In the genomic region with DNA sequence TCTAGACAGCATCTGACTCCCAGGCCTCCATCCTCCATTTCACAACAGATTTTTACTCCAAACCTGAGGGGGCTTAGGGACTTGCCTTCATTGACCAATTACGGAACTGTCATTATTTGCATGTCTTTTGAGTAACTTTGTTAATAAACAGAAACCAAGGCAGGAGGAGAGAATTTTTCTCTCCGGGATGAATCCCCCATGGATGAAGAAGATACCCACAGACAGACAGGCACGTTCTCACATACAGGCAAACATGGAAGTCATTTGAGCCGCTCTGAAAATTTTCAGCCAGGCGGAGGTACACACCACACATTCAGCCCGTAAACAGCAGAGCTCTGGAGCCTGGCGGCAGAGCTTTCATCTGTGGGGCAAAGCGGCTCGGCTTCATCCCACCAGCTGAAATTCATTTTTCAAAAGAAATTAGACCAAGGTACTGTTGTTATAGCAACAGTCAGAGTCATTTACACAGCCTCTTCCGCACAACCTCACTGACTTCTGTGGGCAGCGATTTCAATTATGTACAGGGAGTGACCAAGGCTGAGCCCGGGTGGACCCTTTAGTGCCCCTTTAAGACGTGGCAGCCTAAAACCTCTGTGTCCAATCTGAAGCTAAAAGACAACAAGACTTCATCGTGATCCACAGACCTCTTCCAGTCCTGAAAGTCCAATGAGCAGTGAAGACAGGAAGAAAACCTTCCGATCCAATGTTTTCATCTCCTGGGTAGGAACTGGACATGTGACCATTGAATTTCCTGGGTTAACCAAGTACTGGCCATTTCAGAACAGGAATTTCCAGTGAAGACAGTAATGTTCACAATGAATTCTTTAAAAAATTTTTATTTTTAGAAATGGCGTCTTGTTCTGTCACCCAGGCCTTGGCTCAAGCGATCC, we compare ENCODE assay signal across 10 cellular contexts.
DNase-seq lines count a peak whose midpoint lies in the region; ATAC-seq and TF ChIP-seq lines count a peak whose summit lies in the region.
"Had no signal": no experiment of that assay in that cellular context is flagged by ENCODE, and none has a peak within 500 bp of the region (broad histone marks: within the 10 kb centered on the region; RNA-seq: fewer than 3 reads in every experiment).

No MANE protein-coding gene starts in this region.

- no peak overlapping the region for H3K27ac Mint-ChIP-seq in CD8-positive, alpha-beta T cell

- H3K36me3 ChIP-seq in psoas muscle (ENCODE audit: insufficient read depth in 1 of 2, low read depth in 1 of 2) (no peaks in the 10 kb centered on the region), HAP-1 (replicated peaks) (no peaks in the 10 kb centered on the region)
- H3K36me3 ChIP-seq in CD8-positive, alpha-beta T cell (ENCODE audit: insufficient read depth, low read length): no peaks in the 10 kb centered on the region

- POLR2A ChIA-PET in CD8-positive, alpha-beta T cell (lab: Charles Lee): no interaction called here

- H3K4me3 ChIP-seq in fibroblast of the aortic adventitia (ENCODE audit: low read depth, low read length) (peak overlapping the region; percentile 23), psoas muscle (peak overlapping the region; percentile 67), HAP-1 (no peak overlapping the region)
- no peak overlapping the region for H3K4me3 ChIP-seq in CD8-positive, alpha-beta T cell (ENCODE audit: low read depth, low read length)

- H3K9me3 Mint-ChIP-seq in CD8-positive, alpha-beta T cell: peaks cover 4% of the 10 kb centered on the region

- H3K9me3 ChIP-seq in psoas muscle (peaks cover 4% of the 10 kb centered on the region), HAP-1 (no peaks in the 10 kb centered on the region)
- H3K9me3 ChIP-seq in CD8-positive, alpha-beta T cell (ENCODE audit: low read length): no peaks in the 10 kb centered on the region

- peak; percentile 45 for DNase-seq in AG20443 (ENCODE audit: low spot score)
- peak; percentile 76 for DNase-seq in NCI-H526 treated with DMSO at 0.1 percent for 48 hours (lab: John Stamatoyannopoulos, UW)
- no peak for DNase-seq in fibroblast of the aortic adventitia (ENCODE audit: low read depth)
- no peak for DNase-seq in psoas muscle
- DNase-seq in HAP-1 (ENCODE audit: low spot score in 2 of 2): no peak
- no peak for DNase-seq in CD8-positive, alpha-beta T cell
- DNase-seq: activated CD8-positive, alpha-beta memory T cell treated with anti-CD3 and anti-CD28 coated beads, Interleukin-2, amount 50 U/mL, for 48 hours; effector memory CD4-positive, alpha-beta T cell had no signal

- 29 to 64% (median 36%) methylated on average over 16 to 17 of the region's 17 CpGs for WGBS in psoas muscle, 3 donors

- no peak overlapping the region for H3K4me3 Mint-ChIP-seq in CD8-positive, alpha-beta T cell

- H3K4me1 Mint-ChIP-seq in CD8-positive, alpha-beta T cell (ENCODE audit: low read depth): peaks cover 7% of the 10 kb centered on the region

- CTCF ChIA-PET in CD8-positive, alpha-beta T cell (lab: Charles Lee): no interaction called here

- peaks cover 4% of the 10 kb centered on the region for H3K36me3 Mint-ChIP-seq in CD8-positive, alpha-beta T cell

- intact Hi-C loops in psoas muscle (cut with DNase I): no loop called here
- intact Hi-C loops in CD8-positive, alpha-beta T cell (cut with DNase I, micrococcal nuclease): no loop called here

- in situ Hi-C loops in HAP-1 (cut with MboI; ENCODE audit: low sequenced_read_pairs): no loop called here

- TF ChIP-seq CTCF in fibroblast of the aortic adventitia (IDR thresholded peaks at IDR 0.05; ENCODE audit: insufficient read depth, low read length): no peak
- TF ChIP-seq CTCF in psoas muscle (IDR thresholded peaks at IDR 0.05): no peak
- TF ChIP-seq CTCF in CD8-positive, alpha-beta T cell (IDR thresholded peaks at IDR 0.05): no peak

- peak overlapping the region; percentile 50 for H3K27ac ChIP-seq in psoas muscle
- no peak overlapping the region for H3K27ac ChIP-seq in CD8-positive, alpha-beta T cell (ENCODE audit: low read depth, low read length)

- no peaks in the 10 kb centered on the region for H3K27me3 ChIP-seq in psoas muscle (ENCODE audit: insufficient read depth in 3 of 3, low read length in 2 of 3)
- no peaks in the 10 kb centered on the region for H3K27me3 ChIP-seq in HAP-1 (ENCODE audit: low read depth)
- H3K27me3 ChIP-seq in CD8-positive, alpha-beta T cell (ENCODE audit: insufficient read depth, low read length): no peaks in the 10 kb centered on the region

- no peaks in the 10 kb centered on the region for H3K27me3 Mint-ChIP-seq in CD8-positive, alpha-beta T cell (ENCODE audit: low read depth)

- ATAC-seq in psoas muscle: peak; percentile 40 to 85 (median 64)
- ATAC-seq in GM19328 (IDR thresholded peaks at IDR 0.05; ENCODE audit: unreplicated experiment): no peak
- ATAC-seq in GM21825 (IDR thresholded peaks at IDR 0.05; ENCODE audit: unreplicated experiment): no peak
- no peak for ATAC-seq in CD8-positive, alpha-beta T cell

- no peaks in the 10 kb centered on the region for H3K4me1 ChIP-seq in psoas muscle
- H3K4me1 ChIP-seq in HAP-1: peaks cover 32% of the 10 kb centered on the region
- peaks cover 4% of the 10 kb centered on the region for H3K4me1 ChIP-seq in CD8-positive, alpha-beta T cell (ENCODE audit: insufficient read depth, low read length)

Comparison
In these comparisons a context has a peak if more than half of its experiments do, and no peak if none do; other contexts are left out.
1. DNase-seq: peak in AG20443 (single experiment) and NCI-H526 treated with DMSO at 0.1 percent for 48 hours (single experiment); none in fibroblast of the aortic adventitia (single experiment), psoas muscle (0 of 2), HAP-1 (0 of 2) and CD8-positive, alpha-beta T cell (0 of 7).
2. H3K4me3 ChIP-seq: peak in fibroblast of the aortic adventitia (single experiment) and psoas muscle (single experiment); none in HAP-1 (single experiment) and CD8-positive, alpha-beta T cell (single experiment).
3. ATAC-seq: peak in psoas muscle (4 of 4); none in GM19328 (single experiment), GM21825 (single experiment) and CD8-positive, alpha-beta T cell (single experiment).